Comparison of ENCODE assay signal across 1 cellular context in genomic region chr14:50233335-50234250, GRCh38.
A peak's percentile ranks its signal among the peaks of the same experiment; 100 is the strongest.
TF ChIP-seq lines count a peak whose summit lies in the region.

No MANE protein-coding gene starts in this region.

TF ChIP-seq in HepG2, 621 proteins besides CTCF, POLR2A, EP300 and RAD21:
- TF ChIP-seq MAX (IDR thresholded peaks at IDR 0.05): peak; percentile 47
- 0 out of 2 replicates have a peak, but pooled peaks have one; percentile 15 for TF ChIP-seq MED1 (CRISPR knock-in tag; IDR thresholded peaks at IDR 0.05)
- peak; percentile 76; the same call in 1 of the 2 replicates for TF ChIP-seq TGIF2 (CRISPR knock-in tag; IDR thresholded peaks at IDR 0.05)
- peak; percentile 50; the same call in 1 of the 2 replicates for TF ChIP-seq ZNF644 (CRISPR knock-in tag; IDR thresholded peaks at IDR 0.05; ENCODE audit: low read depth)
- TF ChIP-seq ZMYM2 (CRISPR knock-in tag; IDR thresholded peaks at IDR 0.05): peak; percentile 53; the same call in 1 of the 2 replicates
- peak; percentile 47; the same call in 1 of the 2 replicates for TF ChIP-seq ZMYM4 (CRISPR knock-in tag; IDR thresholded peaks at IDR 0.05)
- TF ChIP-seq ZNF12 (CRISPR knock-in tag; IDR thresholded peaks at IDR 0.05): peak; percentile 20; the same call in 1 of the 2 replicates
- TF ChIP-seq NPAS2 (CRISPR knock-in tag; IDR thresholded peaks at IDR 0.05; ENCODE audit: borderline replicate concordance): no peak
- TF ChIP-seq FOXC1 (CRISPR knock-in tag; IDR thresholded peaks at IDR 0.05; ENCODE audit: borderline replicate concordance): no peak
- TF ChIP-seq SOX13 (IDR thresholded peaks at IDR 0.05): no peak
- TF ChIP-seq SOX13 (CRISPR knock-in tag; conservative IDR thresholded peaks at IDR 0.05 in 1 of 2, IDR thresholded peaks at IDR 0.05 in 1 of 2): peak in 1 of 2 experiments; percentile 45; a peak in 1 of 4 replicates
- TF ChIP-seq SIX1 (CRISPR knock-in tag; IDR thresholded peaks at IDR 0.05; ENCODE audit: borderline replicate concordance): peak; percentile 82; the same call in 1 of the 2 replicates
- peak; percentile 56; the same call in 1 of the 3 replicates for TF ChIP-seq MXI1 (IDR thresholded peaks at IDR 0.05; ENCODE audit: borderline replicate concordance, low read depth, low read length)
- TF ChIP-seq MNT (IDR thresholded peaks at IDR 0.05): peak; percentile 35; the same call in 1 of the 2 replicates
- TF ChIP-seq ZNF747 (CRISPR knock-in tag; IDR thresholded peaks at IDR 0.05; ENCODE audit: borderline replicate concordance): no peak
- TF ChIP-seq SALL1 (CRISPR knock-in tag; IDR thresholded peaks at IDR 0.05): peak; percentile 37
- peak; percentile 18; the same call in 1 of the 2 replicates for TF ChIP-seq KDM1A (CRISPR knock-in tag; IDR thresholded peaks at IDR 0.05)
- TF ChIP-seq HNF1A (IDR thresholded peaks at IDR 0.05; ENCODE audit: low read depth): no peak
- no peak for TF ChIP-seq HNF1A (CRISPR knock-in tag; IDR thresholded peaks at IDR 0.05; ENCODE audit: borderline replicate concordance)
- TF ChIP-seq USF2 (IDR thresholded peaks at IDR 0.05; ENCODE audit: low read depth, low read length): no peak
- no peak for TF ChIP-seq USF2 (CRISPR knock-in tag; IDR thresholded peaks at IDR 0.05; ENCODE audit: borderline replicate concordance)
- peak; percentile 41; the same call in 1 of the 2 replicates for TF ChIP-seq ARID5B (CRISPR knock-in tag; IDR thresholded peaks at IDR 0.05)
- TF ChIP-seq LCORL (IDR thresholded peaks at IDR 0.05): no peak
- TF ChIP-seq LCORL (CRISPR knock-in tag; IDR thresholded peaks at IDR 0.05): 0 out of 2 replicates have a peak, but pooled peaks have one; percentile 27
- no peak for TF ChIP-seq CREB3 (CRISPR knock-in tag; IDR thresholded peaks at IDR 0.05)
- TF ChIP-seq SAP130 (CRISPR knock-in tag; IDR thresholded peaks at IDR 0.05; ENCODE audit: low read depth): peak; percentile 86
- TF ChIP-seq SIX4 (CRISPR knock-in tag; IDR thresholded peaks at IDR 0.05): peak; percentile 95
- no peak for TF ChIP-seq NCOR1 (IDR thresholded peaks at IDR 0.05; ENCODE audit: borderline replicate concordance, low read length)
- peak; percentile 96 for TF ChIP-seq ZNF460 (CRISPR knock-in tag; IDR thresholded peaks at IDR 0.05; ENCODE audit: borderline replicate concordance)
- 0 out of 2 replicates have a peak, but pooled peaks have one; percentile 34 for TF ChIP-seq ZNF280D (CRISPR knock-in tag; IDR thresholded peaks at IDR 0.05)
- no peak for TF ChIP-seq IRF1 (CRISPR knock-in tag; IDR thresholded peaks at IDR 0.05; ENCODE audit: low read depth)
- TF ChIP-seq GATAD2A (CRISPR knock-in tag; IDR thresholded peaks at IDR 0.05): peak; percentile 30
- TF ChIP-seq GATA4 (IDR thresholded peaks at IDR 0.05; ENCODE audit: borderline replicate concordance, low read depth): no peak
